In the genomic region with DNA sequence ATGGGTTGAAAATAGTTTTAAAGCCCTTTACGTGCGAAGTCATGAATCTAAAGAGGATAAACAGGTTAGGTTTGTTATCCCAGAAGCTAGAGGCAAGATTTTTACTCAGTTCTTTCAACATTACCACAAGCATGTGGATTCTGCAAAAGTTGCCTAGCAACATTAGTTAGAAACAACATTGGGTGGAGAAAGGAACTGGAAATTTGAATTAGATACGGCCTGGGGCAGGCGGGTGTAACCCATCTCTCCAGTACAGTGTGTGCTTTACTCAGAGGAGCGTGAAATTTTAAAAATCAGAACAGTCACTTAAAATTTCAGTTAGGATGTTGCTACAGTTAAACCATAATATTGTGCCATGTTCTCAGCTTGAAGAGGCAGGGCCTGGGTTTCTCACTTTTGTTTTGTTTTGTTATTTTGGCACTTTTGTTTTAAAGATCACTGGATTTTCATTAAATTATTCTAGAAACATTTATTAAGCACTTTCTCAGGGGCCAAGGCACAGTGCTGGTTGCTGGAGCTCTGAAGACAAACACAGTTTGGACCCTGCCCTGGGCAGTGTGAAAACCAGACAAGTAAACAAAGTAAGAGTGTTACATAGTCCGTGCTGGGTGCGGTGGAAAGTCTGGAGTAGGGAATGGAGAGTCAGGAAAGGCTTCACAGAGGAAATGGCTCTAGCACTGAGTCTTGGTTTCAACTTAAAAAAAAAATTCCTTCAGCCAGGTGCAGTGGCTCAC, we compare ENCODE assay signal across 9 cellular contexts. TPM values are rescaled to one million over a fixed set of nuclear protein-coding genes. Genes with fewer than 3 reads are reported as not detected.
A peak's percentile ranks its signal among the peaks of the same experiment; 100 is the strongest.
DNase-seq lines count a peak whose midpoint lies in the region; ATAC-seq and TF ChIP-seq lines count a peak whose summit lies in the region.
"Had no signal": no experiment of that assay in that cellular context is flagged by ENCODE, and none has a peak within 500 bp of the region (broad histone marks: within the 10 kb centered on the region; RNA-seq: fewer than 3 reads in every experiment).

No MANE protein-coding gene starts in this region.

- H3K4me3 Mint-ChIP-seq in MCF 10A (ENCODE audit: unreplicated experiment), result peak overlapping the region; percentile 66

- H3K9me3 ChIP-seq in suprapubic skin, result no peaks in the 10 kb centered on the region

- POLR2A ChIA-PET in MCF 10A (lab: Yijun Ruan, JAX), result interaction anchor here (0.6 to 10.7 kb wide), 32 partner anchors 8 to 1239 kb away, joined by 3 to 214 read pairs (median 4); partner anchors contain the start of genes AMPD3, TMEM41B, WEE1 and ZNF143

- peak overlapping the region; percentile 99 for H3K27ac ChIP-seq in suprapubic skin

- WGBS in suprapubic skin, result 16% methylated on average over 7 of the region's 7 CpGs

- TF ChIP-seq EP300 in suprapubic skin (IDR thresholded peaks at IDR 0.05), result no peak

- no peak overlapping the region for H3K4me3 ChIP-seq in kidney epithelial cell (ENCODE audit: low read depth, low read length)
- H3K4me3 ChIP-seq in suprapubic skin, result peak overlapping the region; percentile 20

- peaks cover 34% of the 10 kb centered on the region for H3K4me1 Mint-ChIP-seq in MCF 10A (ENCODE audit: insufficient read depth, unreplicated experiment)

- peaks cover 6% of the 10 kb centered on the region for H3K36me3 Mint-ChIP-seq in MCF 10A (ENCODE audit: insufficient read depth, unreplicated experiment)

- H3K9me3 Mint-ChIP-seq in MCF 10A (ENCODE audit: unreplicated experiment), result no peaks in the 10 kb centered on the region

- CTCF ChIA-PET in MCF 10A (lab: Yijun Ruan, JAX), result interaction anchor here (0.6 to 1.7 kb wide), 7 partner anchors 8 to 791 kb away, joined by 3 to 6 read pairs (median 4); no protein-coding TSS in a partner anchor

- no peak for TF ChIP-seq POLR2A in suprapubic skin (IDR thresholded peaks at IDR 0.05)

- TSS peak; percentile 84 for BruUV-seq in MCF 10A (replicated peaks; lab: Mats Ljungman, UMichigan)

- ATAC-seq in HG02840 (IDR thresholded peaks at IDR 0.05; ENCODE audit: low FRiP score, unreplicated experiment), result no peak
- ATAC-seq in HG03432 (IDR thresholded peaks at IDR 0.05; ENCODE audit: unreplicated experiment), result no peak

- no peaks in the 10 kb centered on the region for H3K27me3 Mint-ChIP-seq in MCF 10A (ENCODE audit: insufficient read depth, unreplicated experiment)

- intact Hi-C loops in MCF 10A (cut with micrococcal nuclease), result loop anchor here (1.0 to 2.0 kb wide), 2 partner anchors 34 to 108 kb away; partner anchors contain the start of gene ZNF143

- H3K27me3 ChIP-seq in kidney epithelial cell (ENCODE audit: control insufficient read depth, insufficient read depth, low read length), result no peaks in the 10 kb centered on the region
- H3K27me3 ChIP-seq in suprapubic skin, result no peaks in the 10 kb centered on the region

- H3K36me3 ChIP-seq in kidney epithelial cell (ENCODE audit: control insufficient read depth, insufficient read depth, low read length) (no peaks in the 10 kb centered on the region), suprapubic skin (no peaks in the 10 kb centered on the region)

- peak overlapping the region; percentile 100 for H3K27ac Mint-ChIP-seq in MCF 10A (ENCODE audit: low read depth, unreplicated experiment)

- DNase-seq in NCI-H2227 (lab: John Stamatoyannopoulos, UW; ENCODE audit: unreplicated experiment), result peak; percentile 14
- DNase-seq in NCI-H2227 treated with DMSO at 0.1 percent for 48 hours (lab: John Stamatoyannopoulos, UW), result no peak
- DNase-seq in NCI-H2196 treated with DMSO at 0.1 percent for 48 hours (lab: John Stamatoyannopoulos, UW; ENCODE audit: unreplicated experiment), result peak; percentile 68
- peak; percentile 92 for DNase-seq in MCF 10A (ENCODE audit: unreplicated experiment)
- peak; percentile 92 for DNase-seq in kidney epithelial cell (ENCODE audit: low read depth)
- DNase-seq in suprapubic skin (ENCODE audit: low spot score in 2 of 2), result peak in 1 of 2 donors; percentile 85
- DNase-seq: DND-41 had no signal

- TF ChIP-seq CTCF in MCF 10A (IDR thresholded peaks at IDR 0.05; ENCODE audit: unreplicated experiment) (no peak), kidney epithelial cell (IDR thresholded peaks at IDR 0.05; ENCODE audit: insufficient read depth, low read length, poor library complexity, severe bottlenecking) (no peak), suprapubic skin (IDR thresholded peaks at IDR 0.05) (no peak)

- H3K4me1 ChIP-seq in suprapubic skin, result peaks cover 77% of the 10 kb centered on the region

RNA-seq across cellular contexts. Expression of gene WEE1, which starts 4.4 kb away (rescaled TPM):
- 28.7 and 34.5 TPM in 2 replicates for total RNA-seq in MCF 10A (2022)
- total RNA-seq in kidney epithelial cell, result 57.3 and 62.5 TPM in 2 replicates
- total RNA-seq in suprapubic skin, result 100 to 1,000 TPM in 3 of 4 donors, 10 to 100 TPM in 1; 82.0 to 296 (median 183) TPM
